22 cellular contexts compared by ENCODE assay signal in genomic region chr15:68191555-68191954, GRCh38. TPM values are rescaled to one million over a fixed set of nuclear protein-coding genes. Genes with fewer than 3 reads are reported as not detected.
A peak's percentile ranks its signal among the peaks of the same experiment; 100 is the strongest.
DNase-seq lines count a peak whose midpoint lies in the region; ATAC-seq and TF ChIP-seq lines count a peak whose summit lies in the region.
"Had no signal": no experiment of that assay in that cellular context is flagged by ENCODE, and none has a peak within 500 bp of the region (broad histone marks: within the 10 kb centered on the region; RNA-seq: fewer than 3 reads in every experiment).

No MANE protein-coding gene starts in this region.

- WGBS in esophagus muscularis mucosa, result 39% methylated on average over 3 of the region's 3 CpGs
- WGBS in sigmoid colon, 2 donors, result 64 to 74% methylated on average over 3 of the region's 3 CpGs

- peak; percentile 78 for DNase-seq in esophagus muscularis mucosa (ENCODE audit: extremely low spot score)
- no peak for DNase-seq in sigmoid colon
- no peak for DNase-seq in DMS114 treated with DMSO at 0.1 percent for 48 hours (lab: John Stamatoyannopoulos, UW; ENCODE audit: unreplicated experiment)
- DNase-seq: activated CD4-positive, alpha-beta T cell treated with anti-CD3 and anti-CD28 coated beads, Interleukin-2, amount 50 U/mL, for 1 hour; activated naive CD4-positive, alpha-beta T cell treated with anti-CD3 and anti-CD28 coated beads, Interleukin-2, amount 50 U/mL, for 16 hours; Calu3; colonic mucosa; effector CD8-positive, alpha-beta T cell; heart right ventricle; mammary epithelial cell; NCI-H1092; NCI-H187; NCI-H526; stimulated activated naive CD4-positive, alpha-beta T cell treated with Interleukin-2 at 50 U/mL for 16 hours; T1000; testis; uterus had no signal

- no peaks in the 10 kb centered on the region for H4K20me1 ChIP-seq in OCI-LY3 (ENCODE audit: insufficient read depth, low read length)

- peak overlapping the region; percentile 22 for H3K4me2 ChIP-seq in OCI-LY3 (ENCODE audit: low read length)

- H3K27ac ChIP-seq in HUES48 (ENCODE audit: low read depth, low read length), result peak overlapping the region; percentile 14
- peak overlapping the region; percentile 40 for H3K27ac ChIP-seq in OCI-LY3 (ENCODE audit: low read length)
- H3K27ac ChIP-seq in esophagus muscularis mucosa (replicated peaks in 1 of 4), result peak overlapping the region; percentile 6 to 84 (median 39)
- H3K27ac ChIP-seq in sigmoid colon, result peak overlapping the region; percentile 2 to 61 (median 47)
- H3K27ac ChIP-seq: C4-2B, colonic mucosa, heart right ventricle, testis, uterus had no signal

- TF ChIP-seq EP300 in esophagus muscularis mucosa (IDR thresholded peaks at IDR 0.05) (no peak), sigmoid colon (IDR thresholded peaks at IDR 0.05) (no peak)

- intact Hi-C loops in esophagus muscularis mucosa (cut with DNase I), result no loop called here
- intact Hi-C loops in sigmoid colon (cut with DNase I), result no loop called here

- no peaks in the 10 kb centered on the region for H3K9me3 ChIP-seq in HUES48 (ENCODE audit: control insufficient read depth, insufficient read depth, low read length)
- H3K9me3 ChIP-seq in OCI-LY3 (ENCODE audit: insufficient read depth, low read length), result no peaks in the 10 kb centered on the region
- no peaks in the 10 kb centered on the region for H3K9me3 ChIP-seq in esophagus muscularis mucosa
- H3K9me3 ChIP-seq in sigmoid colon, result no peaks in the 10 kb centered on the region
- H3K9me3 ChIP-seq: colonic mucosa, heart right ventricle, testis, uterus had no signal

- no peak overlapping the region for H2AFZ ChIP-seq in OCI-LY3 (ENCODE audit: low read depth, low read length)

- H3K36me3 ChIP-seq in HUES48 (ENCODE audit: control insufficient read depth, insufficient read depth, low read length), result peaks cover 55% of the 10 kb centered on the region
- H3K36me3 ChIP-seq in OCI-LY3 (replicated peaks; ENCODE audit: low read depth, low read length), result peaks cover 74% of the 10 kb centered on the region
- peaks cover 0 to 32% (median 23%) of the 10 kb centered on the region in 4 donors for H3K36me3 ChIP-seq in esophagus muscularis mucosa
- peaks cover 0 to 17% (median 7%) of the 10 kb centered on the region in 4 donors for H3K36me3 ChIP-seq in sigmoid colon
- H3K36me3 ChIP-seq: uterus had no signal

- ATAC-seq in HG03342 (IDR thresholded peaks at IDR 0.05; ENCODE audit: unreplicated experiment), result no peak
- ATAC-seq in GM18511 (IDR thresholded peaks at IDR 0.05; ENCODE audit: unreplicated experiment), result no peak
- ATAC-seq: heart right ventricle had no signal

- H3K79me2 ChIP-seq in OCI-LY3 (ENCODE audit: low read length), result no peaks in the 10 kb centered on the region; the same call in 1 of the 2 replicates

- H3K4me1 ChIP-seq in HUES48 (ENCODE audit: control insufficient read depth, insufficient read depth, low read length) (peaks cover 13% of the 10 kb centered on the region), OCI-LY3 (ENCODE audit: low read length) (peaks cover 63% of the 10 kb centered on the region), esophagus muscularis mucosa (peaks cover 23 to 76% (median 66%) of the 10 kb centered on the region in 4 donors), sigmoid colon (peaks cover 0 to 64% (median 54%) of the 10 kb centered on the region in 4 donors)
- H3K4me1 ChIP-seq: colonic mucosa had no signal

- H3K4me3 ChIP-seq in HUES48 (ENCODE audit: low read depth, low read length) (no peak overlapping the region), OCI-LY3 (ENCODE audit: low read length) (no peak overlapping the region), esophagus muscularis mucosa (no peak overlapping the region), sigmoid colon (no peak overlapping the region)
- H3K4me3 ChIP-seq: colonic mucosa, heart right ventricle, testis, uterus had no signal

- TF ChIP-seq POLR2A in esophagus muscularis mucosa (IDR thresholded peaks at IDR 0.05; ENCODE audit: low read depth) (no peak), sigmoid colon (IDR thresholded peaks at IDR 0.05) (no peak)

- TF ChIP-seq CTCF in OCI-LY3 (IDR thresholded peaks at IDR 0.05; ENCODE audit: low read depth, low read length) (no peak), esophagus muscularis mucosa (IDR thresholded peaks at IDR 0.05) (no peak), sigmoid colon (IDR thresholded peaks at IDR 0.05) (no peak)

- H3K9ac ChIP-seq in HUES48 (ENCODE audit: low read depth, low read length) (no peak overlapping the region), OCI-LY3 (ENCODE audit: low read length) (0 out of 2 replicates have a peak overlapping the region, but pooled peaks have one; percentile 1)

- no peaks in the 10 kb centered on the region for H3K27me3 ChIP-seq in HUES48 (ENCODE audit: control insufficient read depth, insufficient read depth, low read length)
- no peaks in the 10 kb centered on the region for H3K27me3 ChIP-seq in OCI-LY3 (ENCODE audit: low read depth, low read length)
- H3K27me3 ChIP-seq in esophagus muscularis mucosa, result no peaks in the 10 kb centered on the region
- no peaks in the 10 kb centered on the region for H3K27me3 ChIP-seq in sigmoid colon
- H3K27me3 ChIP-seq: colonic mucosa, heart right ventricle, testis, uterus had no signal

RNA-seq across cellular contexts. Expression of gene CALML4, which starts 13.6 kb away (rescaled TPM):
- total RNA-seq in esophagus muscularis mucosa (10 to 100 TPM; 14.2 to 45.8 (median 32.1) TPM), sigmoid colon (10 to 100 TPM in 1 of 4 donors, 1 to 10 TPM in 3; 3.9 to 10.9 (median 5.4) TPM)
- 100 to 1,000 TPM; 154 to 309 (median 214) TPM for polyA plus RNA-seq in sigmoid colon

RNA-seq across cellular contexts. Expression of gene CLN6, which starts 38.0 kb away (rescaled TPM):
- total RNA-seq in esophagus muscularis mucosa (10 to 100 TPM; 13.4 to 18.2 (median 16.1) TPM), sigmoid colon (10 to 100 TPM in 3 of 4 donors, 1 to 10 TPM in 1; 9.3 to 17.4 (median 12.7) TPM)
- 10 to 100 TPM in 1 of 3 donors, 1 to 10 TPM in 2; 5.4 to 43.3 (median 7.2) TPM for polyA plus RNA-seq in sigmoid colon
